8 cellular contexts compared by ENCODE assay signal in the genomic region with DNA sequence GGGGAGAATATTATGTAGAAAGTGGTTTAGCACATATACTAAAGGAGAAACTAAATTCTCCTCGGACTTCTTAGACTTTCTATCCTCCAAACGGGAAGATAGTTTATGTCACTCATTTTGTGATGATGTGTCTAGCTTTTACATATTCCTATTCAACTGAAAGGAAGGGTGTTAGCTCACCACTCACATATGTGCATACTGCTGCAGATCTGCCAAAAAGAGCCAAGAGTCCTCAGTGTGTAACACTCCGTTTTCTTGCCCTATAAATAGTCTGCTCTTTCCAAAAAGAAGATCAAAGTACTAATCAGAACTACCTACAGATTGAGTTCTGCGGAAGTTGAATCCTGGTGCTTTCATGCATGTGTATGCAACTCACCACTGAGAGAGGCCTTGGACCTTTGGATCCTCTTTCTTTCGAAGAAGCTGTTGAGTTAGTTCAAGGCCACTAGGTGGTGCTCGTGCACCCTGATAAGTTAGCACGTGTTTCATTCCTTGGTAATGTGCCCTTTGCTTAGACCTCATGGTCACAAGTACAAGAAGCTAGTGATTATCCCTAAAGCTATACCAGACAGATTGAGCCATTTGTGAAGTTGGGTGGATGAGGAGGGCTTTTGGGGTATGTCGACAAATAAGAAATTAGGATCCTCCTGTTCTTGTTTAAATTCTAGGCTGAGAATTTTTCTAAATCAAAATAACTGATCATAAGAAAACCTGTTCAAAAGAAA. TPM values are rescaled to one million over a fixed set of nuclear protein-coding genes. Genes with fewer than 3 reads are reported as not detected.
DNase-seq lines count a peak whose midpoint lies in the region; FAIRE-seq and TF ChIP-seq lines count a peak whose summit lies in the region.

No MANE protein-coding gene starts in this region.

- peak; percentile 89 for TF ChIP-seq CTCF in Loucy (conservative IDR thresholded peaks at IDR 0.05; ENCODE audit: low read length)
- peak; percentile 81 for TF ChIP-seq CTCF in fibroblast of pulmonary artery (IDR thresholded peaks at IDR 0.05; ENCODE audit: low read length, missing control alignments)

- H3K79me1 ChIP-seq in neuronal stem cell (ENCODE audit: low read depth, low read length) = peaks cover 3% of the 10 kb centered on the region

- in situ Hi-C loops in G401 (cut with HindIII; ENCODE audit: low sequenced_read_pairs) = no loop called here

- no peak overlapping the region for H4K91ac ChIP-seq in neuronal stem cell (ENCODE audit: low read depth, low read length, poor library complexity)

- no peak overlapping the region for H2AK5ac ChIP-seq in neuronal stem cell (ENCODE audit: low read depth, low read length)

- no peak overlapping the region for H3K23ac ChIP-seq in neuronal stem cell (ENCODE audit: low read depth, low read length, poor library complexity)

- H3F3A ChIP-seq in Loucy (ENCODE audit: low read depth) = no peaks in the 10 kb centered on the region

- DNase-seq in G401 (ENCODE audit: low spot score) (peak; percentile 94), H54 (ENCODE audit: insufficient read length, low spot score) (peak; percentile 70), RPMI8226 (peak; percentile 92), activated T-helper 1 cell treated with Interleukin-2 at 50 U/mL for 16 hours (ENCODE audit: low read depth) (peak; percentile 44), fibroblast of pulmonary artery (ENCODE audit: low read depth) (peak; percentile 98), neuronal stem cell (ENCODE audit: low spot score) (peak; percentile 80), superior temporal gyrus (ENCODE audit: extremely low spot score) (peak; percentile 98)

- no peak overlapping the region for H3K4me3 ChIP-seq in Loucy (ENCODE audit: low read length, poor library complexity, severe bottlenecking)
- H3K4me3 ChIP-seq in fibroblast of pulmonary artery (replicated peaks; ENCODE audit: low read depth, low read length) = no peak overlapping the region
- H3K4me3 ChIP-seq in neuronal stem cell (ENCODE audit: low read length in 2 of 2) = no peak overlapping the region

- H2BK5ac ChIP-seq in neuronal stem cell (ENCODE audit: low read length) = no peak overlapping the region

- H3K9me2 ChIP-seq in Loucy (replicated peaks; ENCODE audit: low read depth, low read length) = no peaks in the 10 kb centered on the region

- no peak overlapping the region for H3K18ac ChIP-seq in neuronal stem cell (ENCODE audit: low read length)

- no peak overlapping the region for H3K14ac ChIP-seq in neuronal stem cell (ENCODE audit: low read length)

- H2BK120ac ChIP-seq in neuronal stem cell (ENCODE audit: low read depth, low read length) = no peak overlapping the region

- no peak overlapping the region for H3K4me2 ChIP-seq in Loucy (ENCODE audit: low read depth, low read length, poor library complexity, severe bottlenecking)
- H3K4me2 ChIP-seq in neuronal stem cell (ENCODE audit: insufficient read depth, low read length, poor library complexity, severe bottlenecking) = no peak overlapping the region

- no peaks in the 10 kb centered on the region for H4K20me1 ChIP-seq in Loucy (ENCODE audit: insufficient read depth, low read length, poor library complexity, severe bottlenecking)

- no peaks in the 10 kb centered on the region for H3K36me3 ChIP-seq in Loucy (ENCODE audit: insufficient read depth, low read length)
- peaks cover 6 to 26% of the 10 kb centered on the region in 2 donors for H3K36me3 ChIP-seq in neuronal stem cell (replicated peaks in 1 of 2; ENCODE audit: control insufficient read depth in 2 of 2, insufficient read depth in 2 of 2, low read length in 2 of 2)

- WGBS in neuronal stem cell (ENCODE audit: extremely low coverage in 2 of 2, insufficient read length in 2 of 2, insufficient replicate concordance in 1 of 2), 2 donors = no CpG with 5 or more reads among the region's 8 CpGs

- no peaks in the 10 kb centered on the region for H3K27me3 ChIP-seq in Loucy (ENCODE audit: insufficient read depth, low read length, poor library complexity, severe bottlenecking)
- no peaks in the 10 kb centered on the region for H3K27me3 ChIP-seq in neuronal stem cell (ENCODE audit: control insufficient read depth in 3 of 3, insufficient read depth in 3 of 3, low read depth in 1 of 3, low read length in 3 of 3)

- no peak overlapping the region for H3K27ac ChIP-seq in neuronal stem cell (replicated peaks; ENCODE audit: low read length)

- no peak overlapping the region for H3K9ac ChIP-seq in Loucy (ENCODE audit: low read depth, low read length, poor library complexity, severe bottlenecking)
- H3K9ac ChIP-seq in neuronal stem cell (ENCODE audit: low read depth, low read length, poor library complexity) = no peak overlapping the region

- no peak overlapping the region for H4K8ac ChIP-seq in neuronal stem cell (ENCODE audit: low read depth, low read length)

- no peak for TF ChIP-seq POLR2A in H54 (IDR thresholded peaks at IDR 0.05; ENCODE audit: low read depth, low read length)

- no peak overlapping the region for H3K4ac ChIP-seq in neuronal stem cell (ENCODE audit: low read length)

- H3K4me1 ChIP-seq in Loucy (ENCODE audit: insufficient read depth, low read length, poor library complexity, severe bottlenecking) (no peaks in the 10 kb centered on the region), neuronal stem cell (ENCODE audit: control insufficient read depth in 2 of 2, insufficient read depth in 1 of 2, low read depth in 1 of 2, low read length in 2 of 2) (peaks cover 0 to 2% of the 10 kb centered on the region in 2 donors)

- H2AFZ ChIP-seq in Loucy (ENCODE audit: low read length) (peak overlapping the region; percentile 27; the same call in 1 of the 2 replicates), neuronal stem cell (ENCODE audit: low read length) (no peak overlapping the region)

- H3K79me2 ChIP-seq in Loucy (ENCODE audit: insufficient read depth, low read length) = no peaks in the 10 kb centered on the region

- FAIRE-seq in H54 (lab: Jason Lieb, UNC) = peak; percentile 97

- H2BK12ac ChIP-seq in neuronal stem cell (ENCODE audit: low read length) = no peak overlapping the region

- H3K9me3 ChIP-seq in Loucy (ENCODE audit: insufficient read depth, low read depth, low read length) (no peaks in the 10 kb centered on the region), neuronal stem cell (replicated peaks in 1 of 2; ENCODE audit: control insufficient read depth in 2 of 2, insufficient read depth in 1 of 2, low read depth in 1 of 2, low read length in 2 of 2) (peaks cover 3 to 7% of the 10 kb centered on the region in 2 donors)

- H2BK15ac ChIP-seq in neuronal stem cell (ENCODE audit: low read length) = no peak overlapping the region

RNA-seq across cellular contexts. Expression of a gene that starts 14.1 kb away (rescaled TPM):
- 36.8 and 42.2 TPM in 2 replicates for total RNA-seq in G401 (2014; rRNA removed; shearing (Covaris generic))
- 33.0 TPM for polyA plus RNA-seq in neuronal stem cell (2013, experiment 1 of 2)
- 31.4 TPM for polyA plus RNA-seq in neuronal stem cell (2013, experiment 2 of 2)

RNA-seq across cellular contexts. Expression of a gene that starts 43.1 kb away (rescaled TPM):
- total RNA-seq in G401 (2014; rRNA removed; shearing (Covaris generic)) = 34.7 and 39.8 TPM in 2 replicates
- 55.4 TPM for polyA plus RNA-seq in neuronal stem cell (2013, experiment 1 of 2)
- polyA plus RNA-seq in neuronal stem cell (2013, experiment 2 of 2) = 58.2 TPM

Comparison
In these comparisons a context has a peak if more than half of its experiments do, and no peak if none do; other contexts are left out.
1. DNase-seq: peak in every context shown above with its lines; median percentile 98 in fibroblast of pulmonary artery; 98 in superior temporal gyrus; 94 in G401; 92 in RPMI8226; 80 in neuronal stem cell; 70 in H54; 44 in activated T-helper 1 cell treated with Interleukin-2 at 50 U/mL for 16 hours.